In the genomic region with DNA sequence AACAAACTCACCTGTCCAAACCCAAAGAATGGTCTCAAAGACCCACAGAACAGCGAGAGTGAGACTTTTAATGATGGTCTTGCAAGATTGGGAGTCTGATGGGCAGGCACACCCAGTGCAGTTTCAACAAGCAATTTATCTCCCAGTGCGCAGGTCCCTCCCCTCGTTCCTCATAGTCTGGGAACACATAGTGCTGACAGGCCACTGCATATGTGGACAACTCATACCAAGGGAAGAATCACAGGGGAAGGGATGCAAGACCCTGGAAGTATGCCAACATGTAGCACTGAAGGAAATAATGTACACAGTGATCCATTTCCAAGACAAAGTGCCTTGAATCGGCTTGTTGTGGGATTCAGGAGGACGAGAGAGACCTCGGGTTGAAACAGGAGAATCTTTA, we compare ENCODE assay signal across 16 cellular contexts. TPM values are rescaled to one million over a fixed set of nuclear protein-coding genes. Genes with fewer than 3 reads are reported as not detected.
A peak's percentile ranks its signal among the peaks of the same experiment; 100 is the strongest.
DNase-seq lines count a peak whose midpoint lies in the region; ATAC-seq and TF ChIP-seq lines count a peak whose summit lies in the region.
"Had no signal": no experiment of that assay in that cellular context is flagged by ENCODE, and none has a peak within 500 bp of the region (broad histone marks: within the 10 kb centered on the region; RNA-seq: fewer than 3 reads in every experiment).

No MANE protein-coding gene starts in this region.

- H3K9me3 Mint-ChIP-seq in HFFc6, result no peaks in the 10 kb centered on the region
- H3K9me3 Mint-ChIP-seq: activated T-cell treated with anti-CD3 and anti-CD28 coated beads, Interleukin-2, amount 50 U/mL, for 72 hours had no signal

- H3K27ac ChIP-seq in left ventricle myocardium inferior (replicated peaks) (peak overlapping the region; percentile 2), sigmoid colon (peak overlapping the region in 3 of 4 donors; percentile 67 to 79 (median 75))
- H3K27ac ChIP-seq: left lung, SK-N-MC had no signal

- TF ChIP-seq EP300 in sigmoid colon (IDR thresholded peaks at IDR 0.05), result peak in 2 of 4 donors; percentile 68 to 78

- no peaks in the 10 kb centered on the region for H3K36me3 ChIP-seq in left ventricle myocardium inferior
- H3K36me3 ChIP-seq in sigmoid colon, result no peaks in the 10 kb centered on the region
- H3K36me3 ChIP-seq: left lung had no signal

- H3K9me3 ChIP-seq in left ventricle myocardium inferior (replicated peaks), result no peaks in the 10 kb centered on the region
- no peaks in the 10 kb centered on the region for H3K9me3 ChIP-seq in sigmoid colon
- H3K9me3 ChIP-seq: left lung had no signal

- H3K27me3 Mint-ChIP-seq in HFFc6 (ENCODE audit: insufficient read depth), result peaks cover 6% of the 10 kb centered on the region

- intact Hi-C loops in left ventricle myocardium inferior (cut with micrococcal nuclease), result no loop called here
- intact Hi-C loops in sigmoid colon (cut with DNase I), result loop anchor here (5.0 kb wide), 1 partner anchor 36 kb away; no protein-coding TSS in a partner anchor

- peak overlapping the region; percentile 69 for H3K27ac Mint-ChIP-seq in HFFc6
- H3K27ac Mint-ChIP-seq: activated T-cell treated with anti-CD3 and anti-CD28 coated beads, Interleukin-2, amount 50 U/mL, for 72 hours had no signal

- H3K27me3 ChIP-seq in left ventricle myocardium inferior (ENCODE audit: low read depth) (no peaks in the 10 kb centered on the region), sigmoid colon (no peaks in the 10 kb centered on the region)
- H3K27me3 ChIP-seq: left lung had no signal

- peaks cover 7% of the 10 kb centered on the region for H3K36me3 Mint-ChIP-seq in HFFc6 (ENCODE audit: low read depth)

- H3K4me1 Mint-ChIP-seq in HFFc6 (ENCODE audit: low read depth), result peaks cover 50% of the 10 kb centered on the region

- no peak for ATAC-seq in GM21529 (IDR thresholded peaks at IDR 0.05; ENCODE audit: unreplicated experiment)
- ATAC-seq: activated T-cell treated with anti-CD3 and anti-CD28 coated beads, Interleukin-2, amount 50 U/mL, for 72 hours; left lung; sciatic nerve had no signal

- 14 to 56% methylated on average over 6 of the region's 6 CpGs for WGBS in sigmoid colon, 2 donors

- peak; percentile 33 for DNase-seq in HFFc6
- peak; percentile 46 for DNase-seq in amniotic epithelial cell (ENCODE audit: low read depth)
- DNase-seq in left ventricle myocardium inferior, result no peak
- DNase-seq in sigmoid colon, result peak; percentile 81
- DNase-seq in SHP77 (lab: John Stamatoyannopoulos, UW), result no peak
- DNase-seq in COLO668 (lab: John Stamatoyannopoulos, UW; ENCODE audit: unreplicated experiment), result no peak
- no peak for DNase-seq in NCI-H226
- DNase-seq: activated T-cell treated with anti-CD3 and anti-CD28 coated beads, Interleukin-2, amount 50 U/mL, for 72 hours; left lung; NCI-H2171; stimulated activated naive CD4-positive, alpha-beta T cell had no signal

- peak overlapping the region; percentile 47; the same call in 1 of the 2 replicates for H3K4me3 Mint-ChIP-seq in HFFc6
- H3K4me3 Mint-ChIP-seq: activated T-cell treated with anti-CD3 and anti-CD28 coated beads, Interleukin-2, amount 50 U/mL, for 72 hours had no signal

- TF ChIP-seq POLR2A in sigmoid colon (IDR thresholded peaks at IDR 0.05), result no peak

- H3K4me1 ChIP-seq in left ventricle myocardium inferior (peaks cover 15% of the 10 kb centered on the region), sigmoid colon (peaks cover 3 to 33% (median 30%) of the 10 kb centered on the region in 4 donors)
- H3K4me1 ChIP-seq: left lung had no signal

- TF ChIP-seq CTCF in HFFc6 (IDR thresholded peaks at IDR 0.05) (no peak), left ventricle myocardium inferior (IDR thresholded peaks at IDR 0.05; ENCODE audit: borderline replicate concordance) (no peak), sigmoid colon (IDR thresholded peaks at IDR 0.05) (no peak)

- H3K4me3 ChIP-seq in left ventricle myocardium inferior (no peak overlapping the region), sigmoid colon (no peak overlapping the region)
- H3K4me3 ChIP-seq: left lung, SK-N-MC had no signal

RNA-seq across cellular contexts. Expression of a gene that starts 25.0 kb away (rescaled TPM):
- not detected for total RNA-seq in HFFc6 (2021; fragmentation: NEBNext Ultra II Directional; extraction: Animal tissue kit (Norgen Biotek cat#: 25700))
- total RNA-seq in left ventricle myocardium inferior (not detected), sigmoid colon (not detected)
- 1 to 10 TPM; 1.2 to 2.9 (median 1.6) TPM for polyA plus RNA-seq in sigmoid colon
- total RNA-seq: activated T-cell treated with anti-CD3 and anti-CD28 coated beads, Interleukin-2, amount 50 U/mL, for 72 hours; cerebellum; sciatic nerve had no signal
- polyA plus RNA-seq: neural cell had no signal

RNA-seq across cellular contexts. Expression of a gene that starts 29.5 kb away (rescaled TPM):
- total RNA-seq in HFFc6 (2021; fragmentation: NEBNext Ultra II Directional; extraction: Animal tissue kit (Norgen Biotek cat#: 25700)), result 10 to 100 TPM; 55.5 to 69.3 (median 60.1) TPM
- 16.7 TPM for total RNA-seq in left ventricle myocardium inferior
- total RNA-seq in sigmoid colon, result 10 to 100 TPM; 31.4 to 41.0 (median 38.3) TPM
- 10 to 100 TPM; 34.6 to 69.4 (median 44.4) TPM for polyA plus RNA-seq in sigmoid colon

Comparison
In these comparisons a context has a peak if more than half of its experiments do, and no peak if none do; other contexts are left out.
1. DNase-seq: peak in HFFc6 (single experiment), amniotic epithelial cell (single experiment) and sigmoid colon (single experiment); none in left ventricle myocardium inferior (single experiment), SHP77 (0 of 2), COLO668 (single experiment) and NCI-H226 (single experiment).